21 cellular contexts compared by ENCODE assay signal in genomic region chr3:194797555-194797954, GRCh38.
"Had no signal": no experiment of that assay in that cellular context is flagged by ENCODE, and none has a peak within 500 bp of the region (broad histone marks: within the 10 kb centered on the region; RNA-seq: fewer than 3 reads in every experiment).

No MANE protein-coding gene starts in this region.

- DNase-seq: colonic mucosa; cortex of kidney; effector CD4-positive, alpha-beta T cell; effector memory CD4-positive, alpha-beta T cell; erythroblast; esophagus squamous epithelium; foreskin fibroblast; foreskin melanocyte; gastrocnemius medialis; glutamatergic neuron; heart right ventricle; hippocampal formation; left cardiac atrium; left lung; left ventricle myocardium superior; lower lobe of right lung; mesenchymal stem cell; midbrain had no signal

- H3K4me1 ChIP-seq: colonic mucosa, esophagus squamous epithelium, gastrocnemius medialis, heart right ventricle, left lung, lower lobe of right lung had no signal

- H3K9me3 ChIP-seq: colonic mucosa, esophagus squamous epithelium, gastrocnemius medialis, lower lobe of right lung had no signal

- H3K27ac Mint-ChIP-seq: dendritic cell treated with granulocyte-macrophage colony-stimulating factor and Interleukin-4, amounts not matched to agents 40 ng/mL and 50 ng/mL, for 4 days had no signal

- H3K27ac ChIP-seq: colonic mucosa, epithelial cell of prostate, esophagus squamous epithelium, gastrocnemius medialis, heart right ventricle, left lung, lower lobe of right lung had no signal

- H3K27me3 ChIP-seq: colonic mucosa, gastrocnemius medialis, heart right ventricle had no signal

- H3K4me3 ChIP-seq: colonic mucosa, esophagus squamous epithelium, gastrocnemius medialis, heart right ventricle, left lung, lower lobe of right lung had no signal

- H3K36me3 ChIP-seq: colonic mucosa, esophagus squamous epithelium, gastrocnemius medialis, heart right ventricle, left lung, lower lobe of right lung had no signal

- ATAC-seq: esophagus mucosa, gastrocnemius medialis, heart right ventricle, left cardiac atrium, left lung, left ventricle myocardium superior, lower lobe of right lung had no signal

- H3K4me3 Mint-ChIP-seq: dendritic cell treated with granulocyte-macrophage colony-stimulating factor and Interleukin-4, amounts not matched to agents 40 ng/mL and 50 ng/mL, for 4 days had no signal
